Comparison of ENCODE assay signal across 18 cellular contexts in genomic region chr3:42273351-42273750, GRCh38. TPM values are rescaled to one million over a fixed set of nuclear protein-coding genes. Genes with fewer than 3 reads are reported as not detected.
"Had no signal": no experiment of that assay in that cellular context is flagged by ENCODE, and none has a peak within 500 bp of the region (broad histone marks: within the 10 kb centered on the region; RNA-seq: fewer than 3 reads in every experiment).

No MANE protein-coding gene starts in this region.

- DNase-seq: activated B cell treated with CpG ODN at 0.5 μM for 24 hours; activated CD4-positive, alpha-beta memory T cell treated with anti-CD3 and anti-CD28 coated beads, Interleukin-2, amount 10 ng/mL, durations not matched to agents 7 days and 5 days; activated CD4-positive, alpha-beta T cell treated with anti-CD3 and anti-CD28 coated beads for 4 hours; activated CD8-positive, alpha-beta memory T cell treated with anti-CD3 and anti-CD28 coated beads, Interleukin-2, amount 10 ng/mL, durations not matched to agents 7 days and 5 days; activated naive CD4-positive, alpha-beta T cell; central memory CD4-positive, alpha-beta T cell; colonic mucosa; gastrocnemius medialis; heart left ventricle; kidney; midbrain; occipital lobe; stimulated activated CD4-positive, alpha-beta T cell treated with anti-CD3 and anti-CD28 coated beads, Interleukin-2, amount 100 ng/mL, for 24 hours; stimulated activated naive CD8-positive, alpha-beta T cell treated with anti-CD3 and anti-CD28 coated beads, Interleukin-15, Interleukin-2, amounts not matched to agents 100 U/mL and 50 U/mL, for 24 hours; substantia nigra had no signal

- ATAC-seq: activated CD8-positive, alpha-beta memory T cell treated with anti-CD3 and anti-CD28 coated beads, Interleukin-2, amount 10 ng/mL, durations not matched to agents 7 days and 5 days; gastrocnemius medialis; heart left ventricle; left lobe of liver; stimulated activated naive CD8-positive, alpha-beta T cell treated with anti-CD3 and anti-CD28 coated beads, Interleukin-15, Interleukin-2, amounts not matched to agents 100 U/mL and 50 U/mL, for 24 hours had no signal

RNA-seq across cellular contexts. Expression of gene CCK, which starts 7.4 kb away (rescaled TPM):
- total RNA-seq: activated B cell treated with CpG ODN at 0.5 μM for 24 hours; activated CD4-positive, alpha-beta memory T cell treated with anti-CD3 and anti-CD28 coated beads, Interleukin-2, amount 10 ng/mL, durations not matched to agents 7 days and 5 days; activated CD8-positive, alpha-beta memory T cell treated with anti-CD3 and anti-CD28 coated beads, Interleukin-2, amount 10 ng/mL, durations not matched to agents 7 days and 5 days; colonic mucosa; heart left ventricle; kidney; left lobe of liver; lung microvascular endothelial cell; tibial nerve had no signal
